Comparison of ENCODE assay signal across 8 cellular contexts in genomic region chr6:91276315-91276714, GRCh38.
DNase-seq lines count a peak whose midpoint lies in the region; ATAC-seq and TF ChIP-seq lines count a peak whose summit lies in the region.

No MANE protein-coding gene starts in this region.

- TF ChIP-seq CTCF in fibroblast of villous mesenchyme (IDR thresholded peaks at IDR 0.05; ENCODE audit: insufficient read depth, low read depth, low read length), result peak; percentile 42
- peak in 22 of 56 donors; percentile 9 to 36 (median 22) for TF ChIP-seq CTCF in dorsolateral prefrontal cortex (IDR thresholded peaks at IDR 0.05 in 54 of 56, conservative IDR thresholded peaks at IDR 0.05 in 2 of 56; ENCODE audit: low read depth in 1 of 56, partially characterized antibody in 56 of 56)

- H3K27me3 ChIP-seq in H7 (ENCODE audit: control insufficient read depth, insufficient read depth, low read length) (no peaks in the 10 kb centered on the region), dorsolateral prefrontal cortex (peaks cover 0 to 5% (median 0%) of the 10 kb centered on the region in 45 donors)

- no peaks in the 10 kb centered on the region for H3K36me3 ChIP-seq in H7 (replicated peaks; ENCODE audit: control insufficient read depth, insufficient read depth, low read length)

- H3K4me3 ChIP-seq in H7 (ENCODE audit: insufficient read depth, low read depth, low read length) (no peak overlapping the region), fibroblast of villous mesenchyme (ENCODE audit: low read depth, low read length) (no peak overlapping the region), dorsolateral prefrontal cortex (no peak overlapping the region)

- intact Hi-C loops in dorsolateral prefrontal cortex (cut with DNase I), result no loop called here

- ATAC-seq in HG02571 (IDR thresholded peaks at IDR 0.05; ENCODE audit: unreplicated experiment), result no peak

- DNase-seq in ELF-1 (ENCODE audit: low read depth, low spot score) (peak; percentile 12), H7 (peak; percentile 53), NCI-H82 treated with DMSO at 0.1 percent for 48 hours (lab: John Stamatoyannopoulos, UW; ENCODE audit: unreplicated experiment) (peak; percentile 38), fibroblast of villous mesenchyme (ENCODE audit: low read depth) (peak; percentile 11), dorsolateral prefrontal cortex (no peak)
- DNase-seq in stimulated activated CD4-positive, alpha-beta T cell treated with anti-CD3 and anti-CD28 coated beads, Interleukin-4, amount 100 ng/mL, for 4 hours, result no peak
- no peak for DNase-seq in activated CD8-positive, alpha-beta memory T cell treated with anti-CD3 and anti-CD28 coated beads, Interleukin-2, amount 50 U/mL, for 4 hours

- no peak overlapping the region for H3K27ac ChIP-seq in dorsolateral prefrontal cortex

Comparison
In these comparisons a context has a peak if more than half of its experiments do, and no peak if none do; other contexts are left out.
1. DNase-seq: peak in ELF-1 (single experiment), H7 (single experiment), NCI-H82 treated with DMSO at 0.1 percent for 48 hours (single experiment) and fibroblast of villous mesenchyme (single experiment); none in stimulated activated CD4-positive, alpha-beta T cell treated with anti-CD3 and anti-CD28 coated beads, Interleukin-4, amount 100 ng/mL, for 4 hours (0 of 2), activated CD8-positive, alpha-beta memory T cell treated with anti-CD3 and anti-CD28 coated beads, Interleukin-2, amount 50 U/mL, for 4 hours (single experiment) and dorsolateral prefrontal cortex (0 of 10).